Comparison of ENCODE assay signal across 10 cellular contexts in the genomic region with DNA sequence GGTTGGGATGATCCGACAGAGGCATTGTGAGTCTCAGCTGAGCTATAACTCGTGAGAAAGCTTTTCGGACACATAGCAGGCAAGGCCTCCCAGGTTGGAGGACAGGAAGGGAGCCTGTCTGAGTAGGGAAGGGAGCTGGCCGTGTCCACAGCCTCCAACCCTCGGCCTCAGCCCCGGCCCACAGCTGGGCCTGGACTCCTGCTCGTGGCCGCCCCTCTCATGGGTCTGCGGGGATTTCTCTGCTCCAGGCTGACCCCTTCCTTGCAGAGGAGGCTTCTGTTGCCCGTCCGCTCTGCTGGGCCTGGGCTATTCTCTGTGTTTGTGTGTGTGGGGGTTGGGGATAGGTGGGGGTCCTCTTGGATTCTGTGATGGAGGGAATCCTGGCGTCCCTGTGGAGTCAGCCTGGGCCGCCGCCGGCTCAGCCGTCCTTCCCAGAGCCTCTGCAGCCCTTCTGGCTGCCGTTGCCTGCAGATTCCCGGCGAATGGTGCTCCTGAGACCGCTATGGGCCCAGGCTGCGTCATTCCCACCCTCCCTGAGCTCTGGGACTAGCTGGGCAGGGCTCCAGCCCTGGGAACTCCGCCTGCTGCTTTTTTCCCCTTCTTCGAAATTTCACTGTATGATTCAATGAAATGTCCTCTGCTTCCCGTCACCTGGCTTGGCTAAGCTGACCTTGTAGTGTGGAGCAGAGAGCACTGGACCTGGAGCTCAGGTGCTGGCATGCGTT.
A peak's percentile ranks its signal among the peaks of the same experiment; 100 is the strongest.
DNase-seq lines count a peak whose midpoint lies in the region; ATAC-seq and TF ChIP-seq lines count a peak whose summit lies in the region.
"Had no signal": no experiment of that assay in that cellular context is flagged by ENCODE, and none has a peak within 500 bp of the region (broad histone marks: within the 10 kb centered on the region; RNA-seq: fewer than 3 reads in every experiment).

No MANE protein-coding gene starts in this region.

- peak in 1 of 2 donors; percentile 32 for TF ChIP-seq POLR2A in uterus (IDR thresholded peaks at IDR 0.05)

- no peak overlapping the region for H3K27ac ChIP-seq in osteoblast (ENCODE audit: low read depth, low read length)
- H3K27ac ChIP-seq in uterus, result peak overlapping the region; percentile 72 to 78

- H3K4me3 ChIP-seq in adipocyte (ENCODE audit: low read length), result no peak overlapping the region
- no peak overlapping the region for H3K4me3 ChIP-seq in osteoblast (ENCODE audit: insufficient read depth, low read length)
- no peak overlapping the region for H3K4me3 ChIP-seq in uterus

- H3K9me3 Mint-ChIP-seq in glutamatergic neuron (ENCODE audit: unreplicated experiment), result peaks cover 13% of the 10 kb centered on the region
- no peaks in the 10 kb centered on the region for H3K9me3 Mint-ChIP-seq in naive thymus-derived CD8-positive, alpha-beta T cell

- H3K27me3 ChIP-seq in adipocyte (replicated peaks; ENCODE audit: control insufficient read depth, insufficient read depth, low read length), result peaks cover 6% of the 10 kb centered on the region
- peaks cover 17% of the 10 kb centered on the region for H3K27me3 ChIP-seq in osteoblast (ENCODE audit: insufficient read depth, low read length)
- no peaks in the 10 kb centered on the region for H3K27me3 ChIP-seq in uterus

- peak overlapping the region; percentile 62 for H3K9ac ChIP-seq in adipocyte (ENCODE audit: low read length)

- H3K4me2 ChIP-seq in osteoblast (ENCODE audit: insufficient read depth, low read length), result no peak overlapping the region

- H3K79me2 ChIP-seq in osteoblast (ENCODE audit: insufficient read depth, low read length), result no peaks in the 10 kb centered on the region

- no peaks in the 10 kb centered on the region for H3K36me3 ChIP-seq in adipocyte (ENCODE audit: control insufficient read depth, insufficient read depth, low read length, severe bottlenecking)
- no peaks in the 10 kb centered on the region for H3K36me3 ChIP-seq in osteoblast (ENCODE audit: insufficient read depth, low read length)
- no peaks in the 10 kb centered on the region for H3K36me3 ChIP-seq in uterus

- H2AFZ ChIP-seq in osteoblast (ENCODE audit: low read length), result peak overlapping the region; percentile 39

- no peak overlapping the region for H3K4me3 Mint-ChIP-seq in glutamatergic neuron (ENCODE audit: unreplicated experiment)
- no peak overlapping the region for H3K4me3 Mint-ChIP-seq in naive thymus-derived CD8-positive, alpha-beta T cell
- H3K4me3 Mint-ChIP-seq: activated naive CD8-positive, alpha-beta T cell; T-helper 17 cell had no signal

- H3K4me1 Mint-ChIP-seq in glutamatergic neuron (ENCODE audit: low read depth, unreplicated experiment), result peaks cover 1% of the 10 kb centered on the region
- H3K4me1 Mint-ChIP-seq in naive thymus-derived CD8-positive, alpha-beta T cell, result peaks cover 4 to 14% (median 11%) of the 10 kb centered on the region in 4 donors

- H3K36me3 Mint-ChIP-seq in glutamatergic neuron (ENCODE audit: unreplicated experiment), result no peaks in the 10 kb centered on the region
- H3K36me3 Mint-ChIP-seq in naive thymus-derived CD8-positive, alpha-beta T cell, result no peaks in the 10 kb centered on the region
- H3K36me3 Mint-ChIP-seq: activated naive CD8-positive, alpha-beta T cell had no signal

- peaks cover 6% of the 10 kb centered on the region for H3K27me3 Mint-ChIP-seq in glutamatergic neuron (ENCODE audit: unreplicated experiment)
- H3K27me3 Mint-ChIP-seq in naive thymus-derived CD8-positive, alpha-beta T cell, result peaks cover 7 to 12% (median 8%) of the 10 kb centered on the region in 5 donors

- H3K9me3 ChIP-seq in adipocyte (ENCODE audit: control insufficient read depth, low read length) (no peaks in the 10 kb centered on the region), osteoblast (ENCODE audit: low read depth, low read length) (no peaks in the 10 kb centered on the region), uterus (no peaks in the 10 kb centered on the region)

- TF ChIP-seq CTCF in glutamatergic neuron (IDR thresholded peaks at IDR 0.05; ENCODE audit: partially characterized antibody, unreplicated experiment) (no peak), osteoblast (IDR thresholded peaks at IDR 0.05; ENCODE audit: extremely low read depth, low read depth, low read length) (no peak), uterus (IDR thresholded peaks at IDR 0.05) (no peak)

- DNase-seq in adipocyte (ENCODE audit: low read depth) (no peak), glutamatergic neuron (peak; percentile 37), osteoblast (ENCODE audit: insufficient read length, low spot score, missing footprints) (peak; percentile 97), uterus (peak; percentile 92 to 94), NOMO-1 (lab: John Stamatoyannopoulos, UW; ENCODE audit: unreplicated experiment in 2 of 2) (no peak)
- DNase-seq in activated CD8-positive, alpha-beta memory T cell treated with anti-CD3 and anti-CD28 coated beads for 24 hours, result no peak
- DNase-seq in naive thymus-derived CD8-positive, alpha-beta T cell, result no peak
- DNase-seq: NCI-H2081 had no signal

- POLR2A ChIA-PET in naive thymus-derived CD8-positive, alpha-beta T cell (lab: Charles Lee), result interaction anchor here (0.6 kb wide), 1 partner anchor 719 kb away, joined by 3 read pairs; no protein-coding TSS in a partner anchor

- H3K27ac Mint-ChIP-seq in glutamatergic neuron (ENCODE audit: unreplicated experiment), result no peak overlapping the region
- no peak overlapping the region for H3K27ac Mint-ChIP-seq in naive thymus-derived CD8-positive, alpha-beta T cell
- H3K27ac Mint-ChIP-seq: activated naive CD8-positive, alpha-beta T cell had no signal

- ATAC-seq in naive thymus-derived CD8-positive, alpha-beta T cell, result no peak

- intact Hi-C loops in uterus (cut with DNase I; ENCODE audit: low total_unique reads), result no loop called here

- H4K20me1 ChIP-seq in osteoblast (ENCODE audit: insufficient read depth, low read length), result no peaks in the 10 kb centered on the region

- H3K4me1 ChIP-seq in adipocyte (ENCODE audit: control insufficient read depth, insufficient read depth, low read length) (peaks cover 13% of the 10 kb centered on the region), osteoblast (ENCODE audit: insufficient read depth, low read length) (peaks cover 4% of the 10 kb centered on the region), uterus (no peaks in the 10 kb centered on the region)

Comparison
In these comparisons a context has a peak if more than half of its experiments do, and no peak if none do; other contexts are left out.
1. DNase-seq: peak in glutamatergic neuron (single experiment), osteoblast (single experiment) and uterus (2 of 2); none in adipocyte (single experiment), NOMO-1 (0 of 2), activated CD8-positive, alpha-beta memory T cell treated with anti-CD3 and anti-CD28 coated beads for 24 hours (single experiment) and naive thymus-derived CD8-positive, alpha-beta T cell (0 of 10).